ENCODE assay signal across 2 cellular contexts in the genomic region with DNA sequence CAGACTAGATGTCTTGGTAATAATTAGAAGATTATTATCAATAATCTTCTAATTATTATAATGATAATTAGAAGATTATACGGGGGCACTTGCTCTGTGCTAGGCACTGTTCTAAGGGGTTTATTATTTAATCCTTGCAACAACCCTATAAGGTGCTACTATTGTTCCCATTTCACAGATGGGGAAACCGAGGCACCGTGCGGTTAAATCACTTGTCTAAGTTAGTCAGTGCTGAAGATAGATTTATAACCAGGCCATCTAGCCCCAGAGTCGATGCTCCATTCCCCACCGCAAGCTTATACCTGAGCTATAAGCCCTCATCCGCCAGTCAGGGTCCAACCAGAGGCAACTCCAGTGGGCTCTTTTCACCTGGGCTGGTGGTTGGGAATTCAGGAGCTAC.
TF ChIP-seq lines count a peak whose summit lies in the region.

No MANE protein-coding gene starts in this region.

TF ChIP-seq in HEK293, 187 proteins besides CTCF, POLR2A, EP300 and RAD21:
- TF ChIP-seq ZBTB17 (tag by site-specific recombination; IDR thresholded peaks at IDR 0.05) (no peak), ZNF121 (tag by site-specific recombination; IDR thresholded peaks at IDR 0.05) (no peak), ZNF341 (tag by site-specific recombination; IDR thresholded peaks at IDR 0.05; ENCODE audit: low read depth) (no peak), ZNF701 (tag by site-specific recombination; IDR thresholded peaks at IDR 0.05) (no peak), ZBTB7A (tag by site-specific recombination; IDR thresholded peaks at IDR 0.05; ENCODE audit: low read depth) (0 out of 2 replicates have a peak, but pooled peaks have one; percentile 2), ZNF544 (tag by site-specific recombination; IDR thresholded peaks at IDR 0.05) (no peak), WT1 (tag by site-specific recombination; IDR thresholded peaks at IDR 0.05) (no peak), ZNF324 (tag by site-specific recombination; IDR thresholded peaks at IDR 0.05) (no peak), ZBTB44 (tag by site-specific recombination; IDR thresholded peaks at IDR 0.05) (no peak), ZNF747 (tag by site-specific recombination; IDR thresholded peaks at IDR 0.05) (no peak), ZNF248 (tag by site-specific recombination; IDR thresholded peaks at IDR 0.05) (no peak), ZXDB (tag by site-specific recombination; IDR thresholded peaks at IDR 0.05) (no peak)
- TF ChIP-seq, protein P1, sequence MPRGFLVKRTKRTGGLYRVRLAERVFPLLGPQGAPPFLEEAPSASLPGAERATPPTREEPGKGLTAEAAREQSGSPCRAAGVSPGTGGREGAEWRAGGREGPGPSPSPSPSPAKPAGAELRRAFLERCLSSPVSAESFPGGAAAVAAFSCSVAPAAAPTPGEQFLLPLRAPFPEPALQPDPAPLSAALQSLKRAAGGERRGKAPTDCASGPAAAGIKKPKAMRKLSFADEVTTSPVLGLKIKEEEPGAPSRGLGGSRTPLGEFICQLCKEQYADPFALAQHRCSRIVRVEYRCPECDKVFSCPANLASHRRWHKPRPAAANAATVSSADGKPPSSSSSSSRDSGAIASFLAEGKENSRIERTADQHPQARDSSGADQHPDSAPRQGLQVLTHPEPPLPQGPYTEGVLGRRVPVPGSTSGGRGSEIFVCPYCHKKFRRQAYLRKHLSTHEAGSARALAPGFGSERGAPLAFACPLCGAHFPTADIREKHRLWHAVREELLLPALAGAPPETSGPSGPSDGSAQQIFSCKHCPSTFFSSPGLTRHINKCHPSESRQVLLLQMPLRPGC (tag by site-specific recombination; IDR thresholded peaks at IDR 0.05) = no peak
- TF ChIP-seq, protein P2, sequence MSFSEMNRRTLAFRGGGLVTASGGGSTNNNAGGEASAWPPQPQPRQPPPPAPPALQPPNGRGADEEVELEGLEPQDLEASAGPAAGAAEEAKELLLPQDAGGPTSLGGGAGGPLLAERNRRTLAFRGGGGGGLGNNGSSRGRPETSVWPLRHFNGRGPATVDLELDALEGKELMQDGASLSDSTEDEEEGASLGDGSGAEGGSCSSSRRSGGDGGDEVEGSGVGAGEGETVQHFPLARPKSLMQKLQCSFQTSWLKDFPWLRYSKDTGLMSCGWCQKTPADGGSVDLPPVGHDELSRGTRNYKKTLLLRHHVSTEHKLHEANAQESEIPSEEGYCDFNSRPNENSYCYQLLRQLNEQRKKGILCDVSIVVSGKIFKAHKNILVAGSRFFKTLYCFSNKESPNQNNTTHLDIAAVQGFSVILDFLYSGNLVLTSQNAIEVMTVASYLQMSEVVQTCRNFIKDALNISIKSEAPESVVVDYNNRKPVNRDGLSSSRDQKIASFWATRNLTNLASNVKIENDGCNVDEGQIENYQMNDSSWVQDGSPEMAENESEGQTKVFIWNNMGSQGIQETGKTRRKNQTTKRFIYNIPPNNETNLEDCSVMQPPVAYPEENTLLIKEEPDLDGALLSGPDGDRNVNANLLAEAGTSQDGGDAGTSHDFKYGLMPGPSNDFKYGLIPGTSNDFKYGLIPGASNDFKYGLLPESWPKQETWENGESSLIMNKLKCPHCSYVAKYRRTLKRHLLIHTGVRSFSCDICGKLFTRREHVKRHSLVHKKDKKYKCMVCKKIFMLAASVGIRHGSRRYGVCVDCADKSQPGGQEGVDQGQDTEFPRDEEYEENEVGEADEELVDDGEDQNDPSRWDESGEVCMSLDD (tag by site-specific recombination; IDR thresholded peaks at IDR 0.05) = no peak
- TF ChIP-seq, protein P3, sequence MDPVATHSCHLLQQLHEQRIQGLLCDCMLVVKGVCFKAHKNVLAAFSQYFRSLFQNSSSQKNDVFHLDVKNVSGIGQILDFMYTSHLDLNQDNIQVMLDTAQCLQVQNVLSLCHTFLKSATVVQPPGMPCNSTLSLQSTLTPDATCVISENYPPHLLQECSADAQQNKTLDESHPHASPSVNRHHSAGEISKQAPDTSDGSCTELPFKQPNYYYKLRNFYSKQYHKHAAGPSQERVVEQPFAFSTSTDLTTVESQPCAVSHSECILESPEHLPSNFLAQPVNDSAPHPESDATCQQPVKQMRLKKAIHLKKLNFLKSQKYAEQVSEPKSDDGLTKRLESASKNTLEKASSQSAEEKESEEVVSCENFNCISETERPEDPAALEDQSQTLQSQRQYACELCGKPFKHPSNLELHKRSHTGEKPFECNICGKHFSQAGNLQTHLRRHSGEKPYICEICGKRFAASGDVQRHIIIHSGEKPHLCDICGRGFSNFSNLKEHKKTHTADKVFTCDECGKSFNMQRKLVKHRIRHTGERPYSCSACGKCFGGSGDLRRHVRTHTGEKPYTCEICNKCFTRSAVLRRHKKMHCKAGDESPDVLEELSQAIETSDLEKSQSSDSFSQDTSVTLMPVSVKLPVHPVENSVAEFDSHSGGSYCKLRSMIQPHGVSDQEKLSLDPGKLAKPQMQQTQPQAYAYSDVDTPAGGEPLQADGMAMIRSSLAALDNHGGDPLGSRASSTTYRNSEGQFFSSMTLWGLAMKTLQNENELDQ (tag by site-specific recombination; IDR thresholded peaks at IDR 0.05; ENCODE audit: low read depth) = 0 out of 2 replicates have a peak, but pooled peaks have one; percentile 26
TF ChIP-seq in HEK293: peak in this region for 2.

TF ChIP-seq in K562, 482 proteins besides CTCF, POLR2A, EP300 and RAD21:
- TF ChIP-seq RBM25 (IDR thresholded peaks at IDR 0.05; ENCODE audit: low read depth, low read length, severe bottlenecking) (peak; percentile 84), BCOR (IDR thresholded peaks at IDR 0.05) (peak; percentile 56; the same call in 1 of the 2 replicates), ADNP (tag; IDR thresholded peaks at IDR 0.05) (0 out of 2 replicates have a peak, but pooled peaks have one; percentile 48), BRF1 (IDR thresholded peaks at IDR 0.05; ENCODE audit: borderline replicate concordance, extremely low read depth, insufficient read length) (no peak)
- TF ChIP-seq, protein P4, sequence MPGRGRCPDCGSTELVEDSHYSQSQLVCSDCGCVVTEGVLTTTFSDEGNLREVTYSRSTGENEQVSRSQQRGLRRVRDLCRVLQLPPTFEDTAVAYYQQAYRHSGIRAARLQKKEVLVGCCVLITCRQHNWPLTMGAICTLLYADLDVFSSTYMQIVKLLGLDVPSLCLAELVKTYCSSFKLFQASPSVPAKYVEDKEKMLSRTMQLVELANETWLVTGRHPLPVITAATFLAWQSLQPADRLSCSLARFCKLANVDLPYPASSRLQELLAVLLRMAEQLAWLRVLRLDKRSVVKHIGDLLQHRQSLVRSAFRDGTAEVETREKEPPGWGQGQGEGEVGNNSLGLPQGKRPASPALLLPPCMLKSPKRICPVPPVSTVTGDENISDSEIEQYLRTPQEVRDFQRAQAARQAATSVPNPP (IDR thresholded peaks at IDR 0.05; ENCODE audit: borderline replicate concordance, insufficient read depth, insufficient read length) = no peak
